In the genomic region with DNA sequence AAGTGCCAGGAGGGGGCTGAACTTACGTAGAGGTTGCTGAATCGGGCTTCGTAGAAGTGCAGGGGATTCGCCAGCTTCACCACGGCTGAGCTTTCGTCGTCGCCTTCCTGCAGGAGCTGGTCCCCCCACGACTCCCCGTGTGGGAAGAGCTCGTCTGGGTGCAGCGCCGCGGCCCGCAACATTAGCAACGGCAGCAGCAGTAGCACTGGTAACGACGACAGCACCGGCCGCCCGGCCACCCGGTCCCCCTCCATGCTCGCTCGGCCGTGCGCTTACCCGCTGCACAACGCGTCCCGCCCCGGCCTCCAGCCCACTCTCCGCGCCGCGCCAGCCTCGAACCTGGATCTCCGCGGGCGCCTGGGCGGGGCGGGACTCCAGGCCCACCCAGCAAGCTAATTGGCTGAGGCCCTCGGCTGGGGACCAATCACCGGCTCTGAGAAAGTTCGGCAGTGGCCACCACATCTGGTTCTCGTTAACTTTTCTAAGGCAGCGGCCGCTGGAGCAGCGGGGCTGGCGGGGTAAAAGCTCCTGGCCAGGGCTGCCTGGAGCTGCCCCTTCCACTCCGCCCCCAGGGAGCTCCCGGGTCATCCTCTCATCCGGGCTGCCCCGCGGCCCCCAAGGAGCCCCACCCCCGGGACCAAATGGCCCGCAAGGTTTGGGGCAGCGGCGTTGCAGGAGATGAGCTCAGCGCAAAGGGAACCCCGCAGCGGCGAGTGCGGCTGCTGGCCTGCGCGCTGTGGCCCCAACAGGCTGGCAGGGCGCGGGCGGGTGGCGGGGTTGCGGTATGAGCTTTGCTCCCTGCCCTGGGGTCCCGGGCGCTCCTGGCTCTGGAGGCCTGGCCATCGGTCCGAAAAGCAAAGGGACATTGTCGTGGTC, we compare ENCODE assay signal across 1 cellular context.
TF ChIP-seq lines count a peak whose summit lies in the region.

A gene with protein sequence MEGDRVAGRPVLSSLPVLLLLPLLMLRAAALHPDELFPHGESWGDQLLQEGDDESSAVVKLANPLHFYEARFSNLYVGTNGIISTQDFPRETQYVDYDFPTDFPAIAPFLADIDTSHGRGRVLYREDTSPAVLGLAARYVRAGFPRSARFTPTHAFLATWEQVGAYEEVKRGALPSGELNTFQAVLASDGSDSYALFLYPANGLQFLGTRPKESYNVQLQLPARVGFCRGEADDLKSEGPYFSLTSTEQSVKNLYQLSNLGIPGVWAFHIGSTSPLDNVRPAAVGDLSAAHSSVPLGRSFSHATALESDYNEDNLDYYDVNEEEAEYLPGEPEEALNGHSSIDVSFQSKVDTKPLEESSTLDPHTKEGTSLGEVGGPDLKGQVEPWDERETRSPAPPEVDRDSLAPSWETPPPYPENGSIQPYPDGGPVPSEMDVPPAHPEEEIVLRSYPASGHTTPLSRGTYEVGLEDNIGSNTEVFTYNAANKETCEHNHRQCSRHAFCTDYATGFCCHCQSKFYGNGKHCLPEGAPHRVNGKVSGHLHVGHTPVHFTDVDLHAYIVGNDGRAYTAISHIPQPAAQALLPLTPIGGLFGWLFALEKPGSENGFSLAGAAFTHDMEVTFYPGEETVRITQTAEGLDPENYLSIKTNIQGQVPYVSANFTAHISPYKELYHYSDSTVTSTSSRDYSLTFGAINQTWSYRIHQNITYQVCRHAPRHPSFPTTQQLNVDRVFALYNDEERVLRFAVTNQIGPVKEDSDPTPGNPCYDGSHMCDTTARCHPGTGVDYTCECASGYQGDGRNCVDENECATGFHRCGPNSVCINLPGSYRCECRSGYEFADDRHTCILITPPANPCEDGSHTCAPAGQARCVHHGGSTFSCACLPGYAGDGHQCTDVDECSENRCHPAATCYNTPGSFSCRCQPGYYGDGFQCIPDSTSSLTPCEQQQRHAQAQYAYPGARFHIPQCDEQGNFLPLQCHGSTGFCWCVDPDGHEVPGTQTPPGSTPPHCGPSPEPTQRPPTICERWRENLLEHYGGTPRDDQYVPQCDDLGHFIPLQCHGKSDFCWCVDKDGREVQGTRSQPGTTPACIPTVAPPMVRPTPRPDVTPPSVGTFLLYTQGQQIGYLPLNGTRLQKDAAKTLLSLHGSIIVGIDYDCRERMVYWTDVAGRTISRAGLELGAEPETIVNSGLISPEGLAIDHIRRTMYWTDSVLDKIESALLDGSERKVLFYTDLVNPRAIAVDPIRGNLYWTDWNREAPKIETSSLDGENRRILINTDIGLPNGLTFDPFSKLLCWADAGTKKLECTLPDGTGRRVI (N-terminal part only) (minus strand): TSS at position 319 of the 876 bp plus-strand sequence. CDS start 65 bp downstream, at position 254.

TF ChIP-seq in HEK293, 187 proteins besides CTCF, POLR2A, EP300 and RAD21 (continued from another document and continues in another):
- TF ChIP-seq, protein P1, sequence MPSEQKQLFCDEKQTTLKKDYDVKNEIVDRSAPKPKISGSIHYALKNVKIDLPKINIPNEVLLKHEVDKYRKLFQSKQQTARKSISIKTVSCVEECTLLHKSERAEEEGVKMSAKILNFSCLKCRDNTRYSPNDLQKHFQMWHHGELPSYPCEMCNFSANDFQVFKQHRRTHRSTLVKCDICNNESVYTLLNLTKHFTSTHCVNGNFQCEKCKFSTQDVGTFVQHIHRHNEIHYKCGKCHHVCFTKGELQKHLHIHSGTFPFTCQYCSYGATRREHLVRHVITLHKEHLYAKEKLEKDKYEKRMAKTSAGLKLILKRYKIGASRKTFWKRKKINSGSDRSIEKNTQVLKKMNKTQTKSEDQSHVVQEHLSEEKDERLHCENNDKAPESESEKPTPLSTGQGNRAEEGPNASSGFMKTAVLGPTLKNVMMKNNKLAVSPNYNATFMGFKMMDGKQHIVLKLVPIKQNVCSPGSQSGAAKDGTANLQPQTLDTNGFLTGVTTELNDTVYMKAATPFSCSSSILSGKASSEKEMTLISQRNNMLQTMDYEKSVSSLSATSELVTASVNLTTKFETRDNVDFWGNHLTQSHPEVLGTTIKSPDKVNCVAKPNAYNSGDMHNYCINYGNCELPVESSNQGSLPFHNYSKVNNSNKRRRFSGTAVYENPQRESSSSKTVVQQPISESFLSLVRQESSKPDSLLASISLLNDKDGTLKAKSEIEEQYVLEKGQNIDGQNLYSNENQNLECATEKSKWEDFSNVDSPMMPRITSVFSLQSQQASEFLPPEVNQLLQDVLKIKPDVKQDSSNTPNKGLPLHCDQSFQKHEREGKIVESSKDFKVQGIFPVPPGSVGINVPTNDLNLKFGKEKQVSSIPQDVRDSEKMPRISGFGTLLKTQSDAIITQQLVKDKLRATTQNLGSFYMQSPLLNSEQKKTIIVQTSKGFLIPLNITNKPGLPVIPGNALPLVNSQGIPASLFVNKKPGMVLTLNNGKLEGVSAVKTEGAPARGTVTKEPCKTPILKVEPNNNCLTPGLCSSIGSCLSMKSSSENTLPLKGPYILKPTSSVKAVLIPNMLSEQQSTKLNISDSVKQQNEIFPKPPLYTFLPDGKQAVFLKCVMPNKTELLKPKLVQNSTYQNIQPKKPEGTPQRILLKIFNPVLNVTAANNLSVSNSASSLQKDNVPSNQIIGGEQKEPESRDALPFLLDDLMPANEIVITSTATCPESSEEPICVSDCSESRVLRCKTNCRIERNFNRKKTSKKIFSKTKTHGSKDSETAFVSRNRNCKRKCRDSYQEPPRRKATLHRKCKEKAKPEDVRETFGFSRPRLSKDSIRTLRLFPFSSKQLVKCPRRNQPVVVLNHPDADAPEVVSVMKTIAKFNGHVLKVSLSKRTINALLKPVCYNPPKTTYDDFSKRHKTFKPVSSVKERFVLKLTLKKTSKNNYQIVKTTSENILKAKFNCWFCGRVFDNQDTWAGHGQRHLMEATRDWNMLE (tag by site-specific recombination; conservative IDR thresholded peaks at IDR 0.05; ENCODE audit: low read depth), result no peak
- TF ChIP-seq BCL11B (tag by site-specific recombination; IDR thresholded peaks at IDR 0.05; ENCODE audit: low read depth) (no peak), ZNF221 (tag by site-specific recombination; IDR thresholded peaks at IDR 0.05; ENCODE audit: borderline replicate concordance) (no peak), ZNF777 (tag by site-specific recombination; IDR thresholded peaks at IDR 0.05; ENCODE audit: borderline replicate concordance) (no peak; the same call in 1 of the 2 replicates), ZXDB (tag by site-specific recombination; IDR thresholded peaks at IDR 0.05) (0 out of 2 replicates have a peak, but pooled peaks have one; percentile 42), ZBTB48 (tag by site-specific recombination; IDR thresholded peaks at IDR 0.05) (peak; percentile 65), ZNF624 (tag by site-specific recombination; IDR thresholded peaks at IDR 0.05) (no peak), ZNF248 (tag by site-specific recombination; IDR thresholded peaks at IDR 0.05) (no peak), ZNF324 (tag by site-specific recombination; IDR thresholded peaks at IDR 0.05) (no peak; the same call in 1 of the 2 replicates), ZNF24 (tag by site-specific recombination; IDR thresholded peaks at IDR 0.05) (no peak), YY1 (tag by site-specific recombination; IDR thresholded peaks at IDR 0.05) (no peak), ZBTB11 (tag by site-specific recombination; conservative IDR thresholded peaks at IDR 0.05; ENCODE audit: low read depth) (no peak), PATZ1 (tag by site-specific recombination; IDR thresholded peaks at IDR 0.05) (peak; percentile 55), ZNF146 (tag by site-specific recombination; IDR thresholded peaks at IDR 0.05) (no peak), ZNF391 (tag by site-specific recombination; IDR thresholded peaks at IDR 0.05; ENCODE audit: borderline replicate concordance, low read depth) (0 out of 2 replicates have a peak, but pooled peaks have one; percentile 37), ZNF596 (tag by site-specific recombination; IDR thresholded peaks at IDR 0.05) (no peak), SP2 (tag by site-specific recombination; IDR thresholded peaks at IDR 0.05) (peak; percentile 75), ZNF645 (tag by site-specific recombination; IDR thresholded peaks at IDR 0.05) (no peak), PBX3 (CRISPR knock-in tag; IDR thresholded peaks at IDR 0.05) (0 out of 2 replicates have a peak, but pooled peaks have one; percentile 46), ZNF626 (tag by site-specific recombination; IDR thresholded peaks at IDR 0.05) (no peak), ZNF600 (tag by site-specific recombination; IDR thresholded peaks at IDR 0.05) (peak; percentile 56), ZNF560 (tag by site-specific recombination; IDR thresholded peaks at IDR 0.05; ENCODE audit: borderline replicate concordance) (no peak), ZNF776 (tag by site-specific recombination; IDR thresholded peaks at IDR 0.05; ENCODE audit: borderline replicate concordance) (no peak), KLF9 (tag by site-specific recombination; IDR thresholded peaks at IDR 0.05; ENCODE audit: low read depth) (peak; percentile 57; the same call in 1 of the 2 replicates), ZBTB10 (tag by site-specific recombination; IDR thresholded peaks at IDR 0.05) (peak; percentile 60; the same call in 1 of the 2 replicates)
- TF ChIP-seq, protein P2, sequence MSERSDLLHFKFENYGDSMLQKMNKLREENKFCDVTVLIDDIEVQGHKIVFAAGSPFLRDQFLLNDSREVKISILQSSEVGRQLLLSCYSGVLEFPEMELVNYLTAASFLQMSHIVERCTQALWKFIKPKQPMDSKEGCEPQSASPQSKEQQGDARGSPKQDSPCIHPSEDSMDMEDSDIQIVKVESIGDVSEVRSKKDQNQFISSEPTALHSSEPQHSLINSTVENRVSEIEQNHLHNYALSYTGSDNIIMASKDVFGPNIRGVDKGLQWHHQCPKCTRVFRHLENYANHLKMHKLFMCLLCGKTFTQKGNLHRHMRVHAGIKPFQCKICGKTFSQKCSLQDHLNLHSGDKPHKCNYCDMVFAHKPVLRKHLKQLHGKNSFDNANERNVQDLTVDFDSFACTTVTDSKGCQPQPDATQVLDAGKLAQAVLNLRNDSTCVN (tag by site-specific recombination; optimal IDR thresholded peaks at IDR 0.05), result peak; percentile 74
